10 cellular contexts compared by ENCODE assay signal in the genomic region with DNA sequence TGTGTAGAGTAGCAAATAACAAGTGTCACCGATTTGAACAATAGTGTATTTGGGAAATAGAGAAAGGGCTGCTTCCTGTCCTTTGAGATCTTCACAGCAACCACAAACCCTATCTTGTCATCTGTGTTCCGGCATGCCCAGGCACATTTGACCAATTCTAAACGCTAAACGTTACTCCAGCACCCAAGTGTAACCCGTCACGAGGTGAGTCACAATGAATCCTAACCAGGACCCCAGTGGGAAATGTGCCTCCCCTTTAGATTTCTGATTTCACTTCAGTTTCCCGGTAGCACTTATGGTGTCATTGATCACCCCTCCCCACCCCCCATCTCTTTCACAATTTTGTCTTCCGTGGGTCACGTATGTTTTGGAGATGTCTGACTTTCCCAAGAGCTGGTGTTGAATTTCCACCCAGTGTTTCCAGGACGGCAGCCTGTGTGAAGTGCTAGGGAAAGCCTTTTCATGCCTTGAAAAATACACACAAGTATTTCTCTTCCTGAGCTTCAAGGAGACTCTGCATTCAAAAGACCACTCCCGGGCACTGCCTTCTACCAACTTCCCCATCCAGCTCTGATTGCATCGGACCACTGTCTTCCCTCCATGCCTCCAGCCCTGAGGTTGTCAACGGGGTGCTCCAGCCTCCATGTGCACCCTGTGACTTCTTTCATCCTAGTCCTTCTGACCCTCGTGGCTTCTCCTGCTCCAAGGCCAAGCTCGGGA. TPM values are rescaled to one million over a fixed set of nuclear protein-coding genes. Genes with fewer than 3 reads are reported as not detected.
DNase-seq lines count a peak whose midpoint lies in the region; ATAC-seq and TF ChIP-seq lines count a peak whose summit lies in the region.
"Had no signal": no experiment of that assay in that cellular context is flagged by ENCODE, and none has a peak within 500 bp of the region (broad histone marks: within the 10 kb centered on the region; RNA-seq: fewer than 3 reads in every experiment).

No MANE protein-coding gene starts in this region.

- TF ChIP-seq POLR2A in suprapubic skin (IDR thresholded peaks at IDR 0.05): no peak
- TF ChIP-seq POLR2A in adrenal gland (IDR thresholded peaks at IDR 0.05): no peak
- no peak for TF ChIP-seq POLR2A in heart left ventricle (IDR thresholded peaks at IDR 0.05)

- peaks cover 6% of the 10 kb centered on the region for H3K9me3 Mint-ChIP-seq in activated naive CD8-positive, alpha-beta T cell treated with anti-CD3 and anti-CD28 coated beads, Interleukin-2, amount 10 ng/mL, durations not matched to agents 7 days and 5 days

- H3K27ac ChIP-seq in left ventricle myocardium inferior (replicated peaks): no peak overlapping the region
- no peak overlapping the region for H3K27ac ChIP-seq in suprapubic skin
- H3K27ac ChIP-seq in adrenal gland: no peak overlapping the region
- H3K27ac ChIP-seq in heart left ventricle: no peak overlapping the region
- H3K27ac ChIP-seq: C4-2B, thoracic aorta had no signal

- TF ChIP-seq CTCF in left ventricle myocardium inferior (IDR thresholded peaks at IDR 0.05; ENCODE audit: borderline replicate concordance) (no peak), suprapubic skin (IDR thresholded peaks at IDR 0.05) (no peak), adrenal gland (IDR thresholded peaks at IDR 0.05) (no peak), heart left ventricle (IDR thresholded peaks at IDR 0.05) (no peak)

- TF ChIP-seq EP300 in suprapubic skin (IDR thresholded peaks at IDR 0.05): no peak

- POLR2A ChIA-PET in activated naive CD8-positive, alpha-beta T cell treated with anti-CD3 and anti-CD28 coated beads, Interleukin-2, amount 10 ng/mL, durations not matched to agents 7 days and 5 days (lab: Charles Lee): interaction anchor here (2.0 kb wide), 1 partner anchor 10 kb away, joined by 16 read pairs; a partner anchor contains a TSS

- H3K36me3 ChIP-seq in left ventricle myocardium inferior (no peaks in the 10 kb centered on the region), suprapubic skin (no peaks in the 10 kb centered on the region), adrenal gland (replicated peaks in 1 of 2) (no peaks in the 10 kb centered on the region), heart left ventricle (no peaks in the 10 kb centered on the region)
- H3K36me3 ChIP-seq: thoracic aorta had no signal

- ATAC-seq in activated naive CD8-positive, alpha-beta T cell treated with anti-CD3 and anti-CD28 coated beads, Interleukin-2, amount 10 ng/mL, durations not matched to agents 7 days and 5 days (ENCODE audit: low read depth): peak; percentile 89
- ATAC-seq in heart left ventricle: no peak

- peaks cover 3% of the 10 kb centered on the region for H3K27me3 Mint-ChIP-seq in activated naive CD8-positive, alpha-beta T cell treated with anti-CD3 and anti-CD28 coated beads, Interleukin-2, amount 10 ng/mL, durations not matched to agents 7 days and 5 days

- intact Hi-C loops in cardiac septum (cut with DNase I) (no loop called here), left ventricle myocardium inferior (cut with micrococcal nuclease) (no loop called here), adrenal gland (cut with DNase I) (no loop called here), heart left ventricle (cut with DNase I) (no loop called here)

- H3K4me1 ChIP-seq in left ventricle myocardium inferior: no peaks in the 10 kb centered on the region
- peaks cover 8% of the 10 kb centered on the region for H3K4me1 ChIP-seq in suprapubic skin
- no peaks in the 10 kb centered on the region for H3K4me1 ChIP-seq in adrenal gland (replicated peaks in 1 of 2)
- peaks cover 0 to 13% (median 2%) of the 10 kb centered on the region in 12 donors for H3K4me1 ChIP-seq in heart left ventricle

- H3K36me3 Mint-ChIP-seq in activated naive CD8-positive, alpha-beta T cell treated with anti-CD3 and anti-CD28 coated beads, Interleukin-2, amount 10 ng/mL, durations not matched to agents 7 days and 5 days: peaks cover 12% of the 10 kb centered on the region

- WGBS in suprapubic skin: 42% methylated on average over 15 of the region's 15 CpGs
- WGBS in adrenal gland, 4 donors: 57 to 62% (median 61%) methylated on average over 15 of the region's 15 CpGs
- 72 to 78% (median 73%) methylated on average over 15 of the region's 15 CpGs for WGBS in heart left ventricle, 4 donors

- peaks cover 29% of the 10 kb centered on the region for H3K4me1 Mint-ChIP-seq in activated naive CD8-positive, alpha-beta T cell treated with anti-CD3 and anti-CD28 coated beads, Interleukin-2, amount 10 ng/mL, durations not matched to agents 7 days and 5 days

- H3K4me3 ChIP-seq in left ventricle myocardium inferior (no peak overlapping the region), suprapubic skin (peak overlapping the region; percentile 7), adrenal gland (no peak overlapping the region), heart left ventricle (no peak overlapping the region)
- H3K4me3 ChIP-seq: thoracic aorta had no signal

- H3K4me3 Mint-ChIP-seq in activated naive CD8-positive, alpha-beta T cell treated with anti-CD3 and anti-CD28 coated beads, Interleukin-2, amount 10 ng/mL, durations not matched to agents 7 days and 5 days: peak overlapping the region; percentile 78

- H3K27me3 ChIP-seq in left ventricle myocardium inferior (ENCODE audit: low read depth): no peaks in the 10 kb centered on the region
- H3K27me3 ChIP-seq in suprapubic skin: no peaks in the 10 kb centered on the region
- no peaks in the 10 kb centered on the region for H3K27me3 ChIP-seq in adrenal gland
- H3K27me3 ChIP-seq in heart left ventricle: no peaks in the 10 kb centered on the region

- H3K9me3 ChIP-seq in left ventricle myocardium inferior (replicated peaks) (no peaks in the 10 kb centered on the region), suprapubic skin (no peaks in the 10 kb centered on the region), adrenal gland (replicated peaks in 1 of 3) (no peaks in the 10 kb centered on the region), heart left ventricle (no peaks in the 10 kb centered on the region)
- H3K9me3 ChIP-seq: thoracic aorta had no signal

- H3K27ac Mint-ChIP-seq in activated naive CD8-positive, alpha-beta T cell treated with anti-CD3 and anti-CD28 coated beads, Interleukin-2, amount 10 ng/mL, durations not matched to agents 7 days and 5 days: peak overlapping the region; percentile 91

- DNase-seq in cardiac septum (ENCODE audit: low spot score) (peak; percentile 69), left ventricle myocardium inferior (no peak), MV-4-11 (lab: John Stamatoyannopoulos, UW) (peak; percentile 92), suprapubic skin (ENCODE audit: low spot score in 2 of 2) (no peak), adrenal gland (no peak), SHP77 (lab: John Stamatoyannopoulos, UW) (no peak), heart left ventricle (no peak)
- DNase-seq in activated naive CD8-positive, alpha-beta T cell treated with anti-CD3 and anti-CD28 coated beads, Interleukin-2, amount 10 ng/mL, durations not matched to agents 7 days and 5 days: peak; percentile 49

RNA-seq across cellular contexts. Expression of a gene that starts 10.5 kb away (rescaled TPM):
- total RNA-seq in cardiac septum: 45.2 TPM
- total RNA-seq in left ventricle myocardium inferior: 28.6 TPM
- 10 to 100 TPM; 23.1 to 23.5 TPM for total RNA-seq in activated naive CD8-positive, alpha-beta T cell treated with anti-CD3 and anti-CD28 coated beads, Interleukin-2, amount 10 ng/mL, durations not matched to agents 7 days and 5 days
- total RNA-seq in suprapubic skin: 10 to 100 TPM in 3 of 4 donors, 1 to 10 TPM in 1; 7.2 to 24.8 (median 16.7) TPM
- total RNA-seq in adrenal gland: 10 to 100 TPM; 18.7 to 41.2 (median 27.2) TPM
- 10 to 100 TPM; 23.4 to 46.5 (median 27.3) TPM for polyA plus RNA-seq in adrenal gland
- 10 to 100 TPM; 17.6 to 47.1 (median 31.6) TPM for total RNA-seq in heart left ventricle
- polyA plus RNA-seq in heart left ventricle: 10 to 100 TPM; 33.6 to 60.5 TPM

RNA-seq across cellular contexts. Expression of a gene that starts 30.1 kb away (rescaled TPM):
- total RNA-seq in cardiac septum (38.6 TPM), left ventricle myocardium inferior (54.7 TPM), suprapubic skin (10 to 100 TPM; 27.3 to 60.1 (median 35.0) TPM), adrenal gland (100 to 1,000 TPM in 1 of 8 donors, 10 to 100 TPM in 7; 45.3 to 277 (median 75.8) TPM), heart left ventricle (10 to 100 TPM; 34.5 to 62.5 (median 39.8) TPM)
- total RNA-seq in activated naive CD8-positive, alpha-beta T cell treated with anti-CD3 and anti-CD28 coated beads, Interleukin-2, amount 10 ng/mL, durations not matched to agents 7 days and 5 days: 10 to 100 TPM; 22.3 to 23.3 TPM
- polyA plus RNA-seq in adrenal gland (100 to 1,000 TPM in 2 of 3 donors, 10 to 100 TPM in 1; 14.2 to 104 (median 104) TPM), heart left ventricle (10 to 100 TPM; 30.2 to 44.0 TPM)

Comparison
In these comparisons a context has a peak if more than half of its experiments do, and no peak if none do; other contexts are left out.
1. DNase-seq: peak in cardiac septum (single experiment), MV-4-11 (single experiment) and activated naive CD8-positive, alpha-beta T cell treated with anti-CD3 and anti-CD28 coated beads, Interleukin-2, amount 10 ng/mL, durations not matched to agents 7 days and 5 days (single experiment); none in left ventricle myocardium inferior (single experiment), suprapubic skin (0 of 2), adrenal gland (0 of 7), SHP77 (0 of 2) and heart left ventricle (0 of 5).